Comparison of ENCODE assay signal across 8 cellular contexts in the genomic region with DNA sequence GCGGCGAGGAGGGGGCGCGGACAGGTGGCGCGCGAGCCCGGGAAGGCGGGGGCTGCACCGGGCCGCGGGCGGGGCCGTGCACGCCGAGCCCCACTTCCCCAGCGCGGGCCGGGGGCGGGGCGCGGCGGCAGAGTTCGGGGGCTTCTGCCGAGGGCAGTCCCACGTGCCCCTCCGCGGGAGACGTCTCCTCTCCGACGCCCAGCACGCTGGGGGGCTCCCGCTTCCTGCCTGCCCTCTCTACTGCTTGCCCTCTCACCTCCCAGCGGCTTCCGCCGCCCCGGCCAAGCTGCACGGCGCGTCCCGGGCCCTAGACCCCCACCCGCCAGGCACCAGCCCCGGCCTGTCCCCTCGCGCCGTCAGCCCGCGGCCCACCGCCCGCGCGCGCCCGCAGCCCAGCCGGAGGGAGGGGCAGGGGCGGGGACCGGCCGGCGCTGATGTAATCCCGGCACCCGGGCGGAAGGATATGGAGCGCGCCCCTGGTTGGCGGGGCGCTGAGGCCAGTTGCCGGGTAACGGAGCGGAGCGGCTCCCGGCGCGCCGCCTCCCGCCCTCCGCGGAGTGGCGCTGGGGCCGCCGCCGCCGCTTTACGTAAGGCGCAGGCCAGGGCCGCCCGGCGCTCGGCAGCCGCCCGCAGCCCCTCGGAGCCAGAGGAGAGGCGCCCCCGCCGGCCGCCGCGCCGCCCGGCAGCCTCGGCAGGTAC. TPM values are rescaled to one million over a fixed set of nuclear protein-coding genes. Genes with fewer than 3 reads are reported as not detected.
A peak's percentile ranks its signal among the peaks of the same experiment; 100 is the strongest.
DNase-seq lines count a peak whose midpoint lies in the region; ATAC-seq and TF ChIP-seq lines count a peak whose summit lies in the region.

A gene with protein sequence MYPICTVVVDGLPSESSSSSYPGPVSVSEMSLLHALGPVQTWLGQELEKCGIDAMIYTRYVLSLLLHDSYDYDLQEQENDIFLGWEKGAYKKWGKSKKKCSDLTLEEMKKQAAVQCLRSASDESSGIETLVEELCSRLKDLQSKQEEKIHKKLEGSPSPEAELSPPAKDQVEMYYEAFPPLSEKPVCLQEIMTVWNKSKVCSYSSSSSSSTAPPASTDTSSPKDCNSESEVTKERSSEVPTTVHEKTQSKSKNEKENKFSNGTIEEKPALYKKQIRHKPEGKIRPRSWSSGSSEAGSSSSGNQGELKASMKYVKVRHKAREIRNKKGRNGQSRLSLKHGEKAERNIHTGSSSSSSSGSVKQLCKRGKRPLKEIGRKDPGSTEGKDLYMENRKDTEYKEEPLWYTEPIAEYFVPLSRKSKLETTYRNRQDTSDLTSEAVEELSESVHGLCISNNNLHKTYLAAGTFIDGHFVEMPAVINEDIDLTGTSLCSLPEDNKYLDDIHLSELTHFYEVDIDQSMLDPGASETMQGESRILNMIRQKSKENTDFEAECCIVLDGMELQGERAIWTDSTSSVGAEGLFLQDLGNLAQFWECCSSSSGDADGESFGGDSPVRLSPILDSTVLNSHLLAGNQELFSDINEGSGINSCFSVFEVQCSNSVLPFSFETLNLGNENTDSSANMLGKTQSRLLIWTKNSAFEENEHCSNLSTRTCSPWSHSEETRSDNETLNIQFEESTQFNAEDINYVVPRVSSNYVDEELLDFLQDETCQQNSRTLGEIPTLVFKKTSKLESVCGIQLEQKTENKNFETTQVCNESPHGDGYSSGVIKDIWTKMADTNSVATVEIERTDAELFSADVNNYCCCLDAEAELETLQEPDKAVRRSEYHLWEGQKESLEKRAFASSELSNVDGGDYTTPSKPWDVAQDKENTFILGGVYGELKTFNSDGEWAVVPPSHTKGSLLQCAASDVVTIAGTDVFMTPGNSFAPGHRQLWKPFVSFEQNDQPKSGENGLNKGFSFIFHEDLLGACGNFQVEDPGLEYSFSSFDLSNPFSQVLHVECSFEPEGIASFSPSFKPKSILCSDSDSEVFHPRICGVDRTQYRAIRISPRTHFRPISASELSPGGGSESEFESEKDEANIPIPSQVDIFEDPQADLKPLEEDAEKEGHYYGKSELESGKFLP (N-terminal part only) (plus strand): TSS at position 581 of the 699 bp plus-strand sequence. CDS start 41,727 bp downstream, outside the sequence.

- peak within 1 kb of the TSS; percentile 86 for H3K27ac Mint-ChIP-seq in activated T-cell treated with anti-CD3 and anti-CD28 coated beads, Interleukin-2, amount 50 U/mL, for 24 hours

- H3K36me3 ChIP-seq in muscle layer of duodenum (ENCODE audit: control insufficient read depth in 1 of 2, insufficient read depth in 2 of 2, low read length in 2 of 2): peaks cover 0 to 5% of the 10 kb centered on the region in 2 donors

- peak within 1 kb of the TSS; percentile 86 for H3K4me3 Mint-ChIP-seq in activated T-cell treated with anti-CD3 and anti-CD28 coated beads, Interleukin-2, amount 50 U/mL, for 24 hours

- no peaks in the 10 kb centered on the region for H3K27me3 ChIP-seq in muscle layer of duodenum (ENCODE audit: low read depth, low read length)

- ATAC-seq in GM21619 (IDR thresholded peaks at IDR 0.05; ENCODE audit: unreplicated experiment): peak; percentile 57
- peak; percentile 86 for ATAC-seq in esophagus mucosa

- no peaks in the 10 kb centered on the region for H3K9me3 ChIP-seq in muscle layer of duodenum (ENCODE audit: control insufficient read depth in 1 of 2, low read length in 2 of 2)

- peak within 1 kb of the TSS; percentile 59 to 89 for H3K4me3 ChIP-seq in muscle layer of duodenum (ENCODE audit: low read depth in 1 of 2, low read length in 2 of 2)

- in situ Hi-C loops in KBM-7 (cut with MboI; ENCODE audit: low pct_unique_long_range_greater_than_20kb, low sequenced_read_pairs): no loop called here

- peaks cover 13% of the 10 kb centered on the region for H3K36me3 Mint-ChIP-seq in activated T-cell treated with anti-CD3 and anti-CD28 coated beads, Interleukin-2, amount 50 U/mL, for 24 hours (ENCODE audit: low read depth)

- no peaks in the 10 kb centered on the region for H3K27me3 Mint-ChIP-seq in activated T-cell treated with anti-CD3 and anti-CD28 coated beads, Interleukin-2, amount 50 U/mL, for 24 hours

- peaks cover 67% of the 10 kb centered on the region for H3K4me1 Mint-ChIP-seq in activated T-cell treated with anti-CD3 and anti-CD28 coated beads, Interleukin-2, amount 50 U/mL, for 24 hours (ENCODE audit: low read depth)

- H3K4me1 ChIP-seq in muscle layer of duodenum (ENCODE audit: control insufficient read depth in 1 of 2, insufficient read depth in 2 of 2, low read length in 2 of 2): peaks cover 0 to 27% of the 10 kb centered on the region in 2 donors

- H3K27ac ChIP-seq in muscle layer of duodenum (ENCODE audit: low read length): peak within 1 kb of the TSS; percentile 70

- DNase-seq in DMS153 treated with DMSO at 0.1 percent for 48 hours (lab: John Stamatoyannopoulos, UW; ENCODE audit: unreplicated experiment): peak; percentile 4
- DNase-seq in KBM-7: peak; percentile 87
- peak; percentile 94 for DNase-seq in activated T-cell treated with anti-CD3 and anti-CD28 coated beads, Interleukin-2, amount 50 U/mL, for 24 hours
- peak; percentile 77 for DNase-seq in stimulated activated CD8-positive, alpha-beta memory T cell treated with anti-CD3 and anti-CD28 coated beads, Interleukin-7, amount 100 ng/mL, for 24 hours (ENCODE audit: low read depth)

- H3K9me3 Mint-ChIP-seq in activated T-cell treated with anti-CD3 and anti-CD28 coated beads, Interleukin-2, amount 50 U/mL, for 24 hours: no peaks in the 10 kb centered on the region

TF ChIP-seq in PFSK-1, 5 proteins besides CTCF, POLR2A, EP300 and RAD21:
- TF ChIP-seq FOXP2 (optimal IDR thresholded peaks at IDR 0.05; ENCODE audit: borderline replicate concordance, extremely low read depth, extremely low read length, insufficient read depth) (peak; percentile 61), TAF1 (IDR thresholded peaks at IDR 0.05; ENCODE audit: borderline replicate concordance, insufficient read depth, low read length) (peak; percentile 65; the same call in 1 of the 2 replicates), POLR2AphosphoS5 (IDR thresholded peaks at IDR 0.05; ENCODE audit: low read depth, low read length) (no peak; the same call in 1 of the 2 replicates), SIN3A (IDR thresholded peaks at IDR 0.05; ENCODE audit: borderline replicate concordance, insufficient read depth, low read length) (peak; percentile 84; the same call in 1 of the 2 replicates)

RNA-seq across cellular contexts. Expression of the gene that starts here (rescaled TPM):
- 4.6 TPM for polyA plus RNA-seq in PFSK-1 (2012; ENCODE audit: insufficient read length, low read depth)
- total RNA-seq in esophagus mucosa: 20.9 TPM

Comparison
In these comparisons a context has a peak if more than half of its experiments do, and no peak if none do; other contexts are left out.
1. Peak in every context shown above with its lines: DNase-seq, ATAC-seq, H3K4me3 ChIP-seq and H3K27ac ChIP-seq.
2. DNase-seq: peak in every context shown above with its lines; median percentile 94 in activated T-cell treated with anti-CD3 and anti-CD28 coated beads, Interleukin-2, amount 50 U/mL, for 24 hours; 87 in KBM-7; 77 in stimulated activated CD8-positive, alpha-beta memory T cell treated with anti-CD3 and anti-CD28 coated beads, Interleukin-7, amount 100 ng/mL, for 24 hours; 4 in DMS153 treated with DMSO at 0.1 percent for 48 hours.